14 cellular contexts compared by ENCODE assay signal in genomic region chr17:62725791-62726249, GRCh38.
DNase-seq lines count a peak whose midpoint lies in the region; ATAC-seq, FAIRE-seq and TF ChIP-seq lines count a peak whose summit lies in the region.
"Had no signal": no experiment of that assay in that cellular context is flagged by ENCODE, and none has a peak within 500 bp of the region (broad histone marks: within the 10 kb centered on the region; RNA-seq: fewer than 3 reads in every experiment).

No MANE protein-coding gene starts in this region.

- H3K27ac ChIP-seq in mammary epithelial cell (ENCODE audit: insufficient read depth, low read depth, low read length) (no peak overlapping the region), hepatocyte (no peak overlapping the region)
- H3K27ac ChIP-seq: SJCRH30, thoracic aorta had no signal

- TF ChIP-seq CTCF in mammary epithelial cell (conservative IDR thresholded peaks at IDR 0.05 in 1 of 2, IDR thresholded peaks at IDR 0.05 in 1 of 2; ENCODE audit: extremely low read depth in 1 of 2, insufficient read depth in 1 of 2, low read depth in 1 of 2, low read length in 2 of 2): no peak
- TF ChIP-seq CTCF in MCF 10A (IDR thresholded peaks at IDR 0.05; ENCODE audit: unreplicated experiment): no peak
- no peak for TF ChIP-seq CTCF in hepatocyte (IDR thresholded peaks at IDR 0.05; ENCODE audit: poor library complexity)

- intact Hi-C loops in mammary epithelial cell (cut with micrococcal nuclease): no loop called here
- intact Hi-C loops in MCF 10A (cut with micrococcal nuclease): no loop called here

- POLR2A ChIA-PET in MCF 10A (lab: Yijun Ruan, JAX): interaction anchor here (0.7 to 1.3 kb wide), 3 partner anchors 95 to 189 kb away, joined by 3 to 4 read pairs (median 3); no protein-coding TSS in a partner anchor

- no peaks in the 10 kb centered on the region for H3K36me3 ChIP-seq in mammary epithelial cell (ENCODE audit: insufficient read depth, low read length)
- H3K36me3 ChIP-seq in hepatocyte (replicated peaks; ENCODE audit: insufficient read depth, low read depth): no peaks in the 10 kb centered on the region
- H3K36me3 ChIP-seq: esophagus squamous epithelium, SJCRH30, thoracic aorta had no signal

- H3K9me2 ChIP-seq in hepatocyte (replicated peaks; ENCODE audit: insufficient read depth): no peaks in the 10 kb centered on the region

- H3K4me3 ChIP-seq in mammary epithelial cell (replicated peaks in 1 of 3; ENCODE audit: insufficient read depth in 1 of 3, low read depth in 2 of 3, low read length in 3 of 3) (no peak overlapping the region), hepatocyte (no peak overlapping the region)
- H3K4me3 ChIP-seq: SJCRH30, thoracic aorta had no signal

- H3K4me1 Mint-ChIP-seq in MCF 10A (ENCODE audit: insufficient read depth, unreplicated experiment) (peaks cover 22% of the 10 kb centered on the region), T-helper 17 cell (peaks cover 27% of the 10 kb centered on the region)

- H3K27ac Mint-ChIP-seq in MCF 10A (ENCODE audit: low read depth, unreplicated experiment) (no peak overlapping the region), T-helper 17 cell (peak overlapping the region; percentile 99)

- H3K4me2 ChIP-seq in mammary epithelial cell (ENCODE audit: insufficient read depth, low read depth, low read length) (peak overlapping the region; percentile 16), hepatocyte (peak overlapping the region; percentile 20)

- BruUV-seq in mammary epithelial cell (replicated peaks; lab: Mats Ljungman, UMichigan) (no TSS peak), MCF 10A (replicated peaks; lab: Mats Ljungman, UMichigan) (no TSS peak)

- H2AFZ ChIP-seq in mammary epithelial cell (ENCODE audit: low read depth, low read length) (peak overlapping the region; percentile 46), hepatocyte (no peak overlapping the region)

- no peaks in the 10 kb centered on the region for H3K9me3 Mint-ChIP-seq in MCF 10A (ENCODE audit: unreplicated experiment)

- no peak for ATAC-seq in T-helper 17 cell

- H3K27me3 ChIP-seq in mammary epithelial cell (ENCODE audit: insufficient read depth, low read length) (no peaks in the 10 kb centered on the region), hepatocyte (no peaks in the 10 kb centered on the region)
- H3K27me3 ChIP-seq: SJCRH30 had no signal

- in situ Hi-C loops in mammary epithelial cell (cut with MboI; ENCODE audit: low sequenced_read_pairs in 2 of 2): no loop called here

- H3K27me3 Mint-ChIP-seq in MCF 10A (ENCODE audit: insufficient read depth, unreplicated experiment) (no peaks in the 10 kb centered on the region), T-helper 17 cell (no peaks in the 10 kb centered on the region)

- H3K9me3 ChIP-seq in mammary epithelial cell (replicated peaks; ENCODE audit: insufficient read depth, low read length): no peaks in the 10 kb centered on the region
- H3K9me3 ChIP-seq in T-helper 17 cell (ENCODE audit: control insufficient read depth, low read length, poor library complexity, severe bottlenecking): no peaks in the 10 kb centered on the region
- H3K9me3 ChIP-seq in hepatocyte (ENCODE audit: low read depth): no peaks in the 10 kb centered on the region
- H3K9me3 ChIP-seq: esophagus squamous epithelium, SJCRH30, thoracic aorta had no signal

- DNase-seq in mammary epithelial cell (peak; percentile 58), MCF 10A (ENCODE audit: unreplicated experiment) (no peak), T-helper 17 cell (no peak), hepatocyte (ENCODE audit: low spot score) (no peak), urothelium cell line (ENCODE audit: low spot score) (peak; percentile 75), anterior cingulate cortex (lab: John Stamatoyannopoulos, UW) (no peak), dedifferentiated amniotic fluid mesenchymal stem cell (ENCODE audit: extremely low spot score) (no peak)
- DNase-seq in activated CD8-positive, alpha-beta memory T cell treated with anti-CD3 and anti-CD28 coated beads, Interleukin-2, amount 50 U/mL, for 48 hours: no peak
- DNase-seq: activated CD4-positive, alpha-beta T cell treated with anti-CD3 and anti-CD28 coated beads for 4 hours; DND-41; esophagus squamous epithelium; NCI-H510A treated with DMSO at 0.1 percent for 48 hours; SJCRH30 had no signal

- dilution Hi-C loops in mammary epithelial cell (cut with HindIII; ENCODE audit: low sequenced_read_pairs): no loop called here

- H4K20me1 ChIP-seq in mammary epithelial cell (ENCODE audit: insufficient read depth, low read length) (no peaks in the 10 kb centered on the region), hepatocyte (ENCODE audit: insufficient read depth, poor library complexity, severe bottlenecking) (no peaks in the 10 kb centered on the region)

- CTCF ChIA-PET in mammary epithelial cell (lab: Charles Lee; ENCODE audit: low non-redundant PET) (no interaction called here), MCF 10A (lab: Yijun Ruan, JAX) (interaction anchor here (0.7 to 1.4 kb wide), 2 partner anchors 9 to 242 kb away, joined by 4 to 6 read pairs; no protein-coding TSS in a partner anchor)

- peaks cover 4% of the 10 kb centered on the region for H3K36me3 Mint-ChIP-seq in MCF 10A (ENCODE audit: insufficient read depth, unreplicated experiment)
- H3K36me3 Mint-ChIP-seq in T-helper 17 cell (ENCODE audit: low read depth): peaks cover 2% of the 10 kb centered on the region

- peak; percentile 97 for FAIRE-seq in urothelium cell line (lab: Jason Lieb, UNC)

- no peak overlapping the region for H3K9ac ChIP-seq in mammary epithelial cell (ENCODE audit: insufficient read depth, low read length)

- H3K4me1 ChIP-seq in mammary epithelial cell (ENCODE audit: insufficient read depth, low read length) (peaks cover 21% of the 10 kb centered on the region), hepatocyte (ENCODE audit: insufficient read depth) (no peaks in the 10 kb centered on the region)

- H3K4me3 Mint-ChIP-seq in MCF 10A (ENCODE audit: unreplicated experiment): no peak overlapping the region
- H3K4me3 Mint-ChIP-seq in T-helper 17 cell: no peak overlapping the region

- WGBS in mammary epithelial cell (ENCODE audit: low coverage, missing lambda C conversion rate): 13% methylated on average over 3 of the region's 5 CpGs
- WGBS in hepatocyte (ENCODE audit: low lambda C conversion rate, missing lambda C conversion rate): 28% methylated on average over 5 of the region's 5 CpGs

- no peaks in the 10 kb centered on the region for H3K79me2 ChIP-seq in mammary epithelial cell (ENCODE audit: insufficient read depth, low read length)
- no peaks in the 10 kb centered on the region for H3K79me2 ChIP-seq in hepatocyte

Comparison
In these comparisons a context has a peak if more than half of its experiments do, and no peak if none do; other contexts are left out.
1. DNase-seq: peak in mammary epithelial cell (single experiment) and urothelium cell line (single experiment); none in MCF 10A (single experiment), T-helper 17 cell (0 of 3), hepatocyte (single experiment), activated CD8-positive, alpha-beta memory T cell treated with anti-CD3 and anti-CD28 coated beads, Interleukin-2, amount 50 U/mL, for 48 hours (single experiment), anterior cingulate cortex (0 of 58) and dedifferentiated amniotic fluid mesenchymal stem cell (single experiment).